23 cellular contexts compared by ENCODE assay signal in the genomic region with DNA sequence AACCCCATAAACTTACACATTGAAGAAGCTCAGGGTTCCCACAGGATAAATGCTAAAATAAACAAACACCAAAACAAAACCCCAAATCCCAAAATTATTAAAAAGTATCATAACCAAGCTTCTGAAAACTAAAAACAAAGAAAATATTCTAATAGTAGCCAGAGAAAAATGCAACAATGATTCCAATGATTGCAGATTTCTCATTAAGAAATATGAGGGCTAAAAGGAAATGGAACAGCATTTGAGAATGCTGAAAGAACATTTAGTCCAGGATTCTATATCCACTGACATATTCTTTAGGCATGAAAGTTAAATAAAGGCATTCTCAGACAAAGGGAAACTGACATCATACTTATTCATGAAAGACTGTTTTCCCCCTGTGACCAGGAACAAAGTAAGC.
"Had no signal": no experiment of that assay in that cellular context is flagged by ENCODE, and none has a peak within 500 bp of the region (broad histone marks: within the 10 kb centered on the region; RNA-seq: fewer than 3 reads in every experiment).

No MANE protein-coding gene starts in this region.

- H3K27ac ChIP-seq: HL-60, RWPE1 had no signal

- H3K4me3 Mint-ChIP-seq: T-cell; T-helper 1 cell treated with Interleukin-12 subunit alpha and Interleukin-12 subunit beta and Interleukin-4 antibody, amounts not matched to agents 30 μg/mL and 1 μg/mL, for 36 hours had no signal

- H3K36me3 Mint-ChIP-seq: T-cell had no signal

- FAIRE-seq: HTR-8/SVneo had no signal

- H3K9ac ChIP-seq: SK-N-SH had no signal

- H3K27ac Mint-ChIP-seq: T-cell; T-helper 1 cell treated with Interleukin-12 subunit alpha and Interleukin-12 subunit beta and Interleukin-4 antibody, amounts not matched to agents 30 μg/mL and 1 μg/mL, for 36 hours had no signal

- ATAC-seq: Panc1, PC-3, T-cell had no signal

- H3K4me1 Mint-ChIP-seq: T-cell had no signal

- H3K4me2 ChIP-seq: SK-N-SH had no signal

- DNase-seq: KBM-7; MV-4-11; NCI-H1048; NCI-H1105; NCI-H1417; NCI-H1436 treated with DMSO at 0.1 percent for 48 hours; NCI-H1694; NCI-H187 treated with DMSO at 0.1 percent for 48 hours; NCI-H2029 treated with DMSO at 0.1 percent for 48 hours; NCI-H2107; NCI-H524; NCI-H526 treated with DMSO at 0.1 percent for 48 hours; NK-92 treated with Interleukin-12 subunit alpha and Interleukin-12 subunit beta, amount 100 ng/mL, for 24 hours; PC-3; SHP77; SK-N-SH; SW 1271; T-cell had no signal
